1 cellular context compared by ENCODE assay signal in genomic region chr1:65207317-65207716, GRCh38.
TF ChIP-seq lines count a peak whose summit lies in the region.

No MANE protein-coding gene starts in this region.

TF ChIP-seq in GM12878, 131 proteins besides CTCF, POLR2A, EP300 and RAD21 (continued from another document):
- TF ChIP-seq NFIC (IDR thresholded peaks at IDR 0.05; ENCODE audit: low read depth, low read length) (peak; percentile 35; the same call in 1 of the 2 replicates), MTA2 (IDR thresholded peaks at IDR 0.05; ENCODE audit: low read depth) (no peak), LARP7 (IDR thresholded peaks at IDR 0.05) (no peak), ZNF592 (IDR thresholded peaks at IDR 0.05) (no peak), CHD1 (IDR thresholded peaks at IDR 0.05; ENCODE audit: low read depth, low read length) (no peak), RUNX3 (IDR thresholded peaks at IDR 0.05; ENCODE audit: low read length) (peak; percentile 54), JUND (IDR thresholded peaks at IDR 0.05; ENCODE audit: low read depth, low read length) (no peak), CBFB (IDR thresholded peaks at IDR 0.05; ENCODE audit: low read depth) (no peak), ZBED1 (IDR thresholded peaks at IDR 0.05; ENCODE audit: borderline replicate concordance) (no peak), RAD51 (IDR thresholded peaks at IDR 0.05) (no peak), NBN (IDR thresholded peaks at IDR 0.05) (no peak), GATAD2B (conservative IDR thresholded peaks at IDR 0.05; ENCODE audit: low read depth) (no peak), ESRRA (IDR thresholded peaks at IDR 0.05; ENCODE audit: low read length) (no peak), TCF12 (IDR thresholded peaks at IDR 0.05; ENCODE audit: low read depth, low read length) (peak; percentile 78), SREBF1 (IDR thresholded peaks at IDR 0.05; ENCODE audit: low read length) (no peak), ZNF384 (IDR thresholded peaks at IDR 0.05; ENCODE audit: borderline replicate concordance, low read depth, low read length) (peak; percentile 51; the same call in 1 of the 2 replicates), SRF (IDR thresholded peaks at IDR 0.05; ENCODE audit: low read depth in 2 of 2, low read length in 2 of 2) (no peak), IRF4 (IDR thresholded peaks at IDR 0.05; ENCODE audit: low read depth, low read length) (no peak), NKRF (conservative IDR thresholded peaks at IDR 0.05) (no peak), HSF1 (IDR thresholded peaks at IDR 0.05; ENCODE audit: low read depth, low read length) (no peak), EZH2 (IDR thresholded peaks at IDR 0.05; ENCODE audit: borderline replicate concordance, control insufficient read depth, low read depth, low read length) (no peak), RB1 (IDR thresholded peaks at IDR 0.05; ENCODE audit: borderline replicate concordance) (no peak), TAF1 (IDR thresholded peaks at IDR 0.05; ENCODE audit: borderline replicate concordance, low read depth, low read length) (no peak), CREB1 (IDR thresholded peaks at IDR 0.05; ENCODE audit: low read depth) (no peak), E2F4 (IDR thresholded peaks at IDR 0.05; ENCODE audit: low read depth, low read length) (no peak), ZBTB11 (CRISPR knock-in tag; IDR thresholded peaks at IDR 0.05) (no peak), YBX1 (IDR thresholded peaks at IDR 0.05) (no peak), CBX3 (IDR thresholded peaks at IDR 0.05; ENCODE audit: borderline replicate concordance, low read depth) (no peak), BCLAF1 (IDR thresholded peaks at IDR 0.05) (no peak), RBBP5 (conservative IDR thresholded peaks at IDR 0.05) (no peak), TCF3 (IDR thresholded peaks at IDR 0.05; ENCODE audit: borderline replicate concordance, insufficient read depth, low read depth, low read length) (peak; percentile 68; the same call in 1 of the 2 replicates), TARDBP (IDR thresholded peaks at IDR 0.05; ENCODE audit: borderline replicate concordance) (no peak), SMARCA5 (IDR thresholded peaks at IDR 0.05) (no peak), ZBTB33 (IDR thresholded peaks at IDR 0.05) (no peak), MYB (IDR thresholded peaks at IDR 0.05; ENCODE audit: borderline replicate concordance, low read depth, low read length) (no peak), POLR2AphosphoS2 (IDR thresholded peaks at IDR 0.05; ENCODE audit: low read depth, low read length) (no peak)
